Comparison of ENCODE assay signal across 1 cellular context in genomic region chr12:7037411-7037810, GRCh38. TPM values are rescaled to one million over a fixed set of nuclear protein-coding genes. Genes with fewer than 3 reads are reported as not detected.
"Had no signal": no experiment of that assay in that cellular context is flagged by ENCODE, and none has a peak within 500 bp of the region (broad histone marks: within the 10 kb centered on the region; RNA-seq: fewer than 3 reads in every experiment).

No MANE protein-coding gene starts in this region.

RNA-seq across cellular contexts. Expression of gene C1S, which starts 23.1 kb away (rescaled TPM):
- polyA plus RNA-seq: IgD-negative memory B cell had no signal

RNA-seq across cellular contexts. Expression of gene C1R, which starts 54.8 kb away (rescaled TPM):
- polyA plus RNA-seq: IgD-negative memory B cell had no signal
